Comparison of ENCODE assay signal across 8 cellular contexts in genomic region chr11:95790123-95790932, GRCh38.
DNase-seq lines count a peak whose midpoint lies in the region; ATAC-seq lines count a peak whose summit lies in the region.

Gene CEP57 (plus strand): TSS chr11:95790498. CDS start chr11:95790699, 201 bp downstream.

- peaks cover 41% of the 10 kb centered on the region for H3K36me3 Mint-ChIP-seq in central memory CD8-positive, alpha-beta T cell (ENCODE audit: insufficient read depth)

- peak within 1 kb of the TSS; percentile 100 for H3K27ac Mint-ChIP-seq in central memory CD8-positive, alpha-beta T cell (ENCODE audit: low read depth)

- no peaks in the 10 kb centered on the region for H3K9me3 Mint-ChIP-seq in central memory CD8-positive, alpha-beta T cell

- peak within 1 kb of the TSS; percentile 98 for H3K4me3 Mint-ChIP-seq in central memory CD8-positive, alpha-beta T cell

- DNase-seq in AG08396 (ENCODE audit: low spot score) (peak; percentile 91), NCI-H446 (lab: John Stamatoyannopoulos, UW) (peak; percentile 98 to 99), iris pigment epithelial cell (ENCODE audit: low read depth) (peak; percentile 99)
- peak; percentile 88 for DNase-seq in activated CD4-positive, CD25-positive, alpha-beta regulatory T cell treated with anti-CD3 and anti-CD28 coated beads, Interleukin-2, amount 50 U/mL, for 16 hours (ENCODE audit: low read depth, low spot score)
- DNase-seq in central memory CD8-positive, alpha-beta T cell (ENCODE audit: low spot score in 2 of 2) = peak; percentile 90 to 92
- DNase-seq in stimulated activated CD4-positive, alpha-beta T cell treated with anti-CD3 and anti-CD28 coated beads, Interleukin-12 subunit alpha, Interleukin-12 subunit beta, amount 100 ng/mL, for 24 hours (ENCODE audit: low read depth in 2 of 2) = peak; percentile 92 to 95

- H3K4me1 Mint-ChIP-seq in central memory CD8-positive, alpha-beta T cell = peaks cover 52% of the 10 kb centered on the region

- ATAC-seq in GM19025 (IDR thresholded peaks at IDR 0.05; ENCODE audit: low read depth, unreplicated experiment) (peak; percentile 56), HG03342 (IDR thresholded peaks at IDR 0.05; ENCODE audit: unreplicated experiment) (peak; percentile 64)
- peak; percentile 61 for ATAC-seq in central memory CD8-positive, alpha-beta T cell (replicated peaks; ENCODE audit: extremely low read depth, poor library complexity, severe bottlenecking)

- H3K27me3 Mint-ChIP-seq in central memory CD8-positive, alpha-beta T cell = no peaks in the 10 kb centered on the region

Comparison
In these comparisons a context has a peak if more than half of its experiments do, and no peak if none do; other contexts are left out.
1. Peak in every context shown above with its lines: DNase-seq and ATAC-seq.